Comparison of ENCODE assay signal across 28 cellular contexts in genomic region chr11:123608371-123608770, GRCh38. TPM values are rescaled to one million over a fixed set of nuclear protein-coding genes. Genes with fewer than 3 reads are reported as not detected.
"Had no signal": no experiment of that assay in that cellular context is flagged by ENCODE, and none has a peak within 500 bp of the region (broad histone marks: within the 10 kb centered on the region; RNA-seq: fewer than 3 reads in every experiment).

No MANE protein-coding gene starts in this region.

- H3K36me3 ChIP-seq: pancreas, prostate gland, right atrium auricular region, right lobe of liver, sigmoid colon, thoracic aorta, vagina had no signal

- H3K27ac ChIP-seq: neutrophil, pancreas, prostate gland, right atrium auricular region, right lobe of liver, sigmoid colon, stomach, thoracic aorta, thyroid gland, upper lobe of left lung, vagina had no signal

- H3K4me3 Mint-ChIP-seq: natural killer cell; nephron; neural crest cell; stimulated activated effector memory CD8-positive, alpha-beta T cell treated with anti-CD3 and anti-CD28 coated beads, Interleukin-12 subunit alpha, Interleukin-12 subunit beta, amount 100 ng/mL, for 72 hours; stimulated activated naive B cell treated with anti-CD40 and anti-IgM and Interleukin-4, amounts not matched to agents 10 μg/mL and 1 μg/mL and 100 μg/mL, for 72 hours; stimulated activated naive CD8-positive, alpha-beta T cell treated with anti-CD3 and anti-CD28 coated beads, Interleukin-15, Interleukin-2, amounts not matched to agents 100 ng/mL and 50 ng/mL, for 24 hours had no signal

- H3K4me1 Mint-ChIP-seq: natural killer cell; nephron; neural crest cell; stimulated activated effector memory CD8-positive, alpha-beta T cell treated with anti-CD3 and anti-CD28 coated beads, Interleukin-12 subunit alpha, Interleukin-12 subunit beta, amount 100 ng/mL, for 72 hours had no signal

- H3K4me3 ChIP-seq: pancreas, prostate gland, right atrium auricular region, right lobe of liver, sigmoid colon, stomach, thoracic aorta, thyroid gland, tibial nerve, upper lobe of left lung, vagina had no signal

- H3K9me3 Mint-ChIP-seq: natural killer cell; nephron; neural crest cell; stimulated activated effector memory CD8-positive, alpha-beta T cell treated with anti-CD3 and anti-CD28 coated beads, Interleukin-12 subunit alpha, Interleukin-12 subunit beta, amount 100 ng/mL, for 72 hours; stimulated activated naive B cell treated with anti-CD40 and anti-IgM and Interleukin-4, amounts not matched to agents 10 μg/mL and 1 μg/mL and 100 μg/mL, for 72 hours; stimulated activated naive CD8-positive, alpha-beta T cell treated with anti-CD3 and anti-CD28 coated beads, Interleukin-15, Interleukin-2, amounts not matched to agents 100 ng/mL and 50 ng/mL, for 24 hours had no signal

- H3K27me3 ChIP-seq: neutrophil, pancreas, right atrium auricular region, right lobe of liver, sigmoid colon, stomach, thyroid gland, tibial nerve, upper lobe of left lung, vagina had no signal

- H3K36me3 Mint-ChIP-seq: natural killer cell; stimulated activated naive B cell treated with anti-CD40 and anti-IgM and Interleukin-4, amounts not matched to agents 10 μg/mL and 1 μg/mL and 100 μg/mL, for 72 hours had no signal

- H3K4me1 ChIP-seq: pancreas, prostate gland, right atrium auricular region, right lobe of liver, sigmoid colon, stomach, thyroid gland, tibial nerve, upper lobe of left lung, vagina had no signal

- DNase-seq: natural killer cell; nucleus accumbens; pancreas; retina; right lobe of liver; sigmoid colon; small intestine; stimulated activated CD4-positive, alpha-beta T cell treated with anti-CD3 and anti-CD28 coated beads, Interleukin-15, amount 100 ng/mL, for 24 hours; stimulated activated CD4-positive, alpha-beta T cell treated with anti-CD3 and anti-CD28 coated beads, Interleukin-2, amount 100 ng/mL, for 24 hours; stimulated activated CD4-positive, alpha-beta T cell treated with anti-CD3 and anti-CD28 coated beads, Interleukin-2, amount 100 ng/mL, for 48 hours; stimulated activated CD4-positive, alpha-beta T cell treated with anti-CD3 and anti-CD28 coated beads, Interleukin-4, amount 100 ng/mL, for 24 hours; stimulated activated naive B cell treated with anti-CD40 and anti-IgM and Interleukin-4, amounts not matched to agents 10 μg/mL and 1 μg/mL and 100 μg/mL, for 72 hours; stimulated activated naive CD4-positive, alpha-beta T cell treated with Interleukin-2 at 50 U/mL for 16 hours; stomach; thyroid gland; trophoblast cell; upper lobe of left lung had no signal

- H3K27ac Mint-ChIP-seq: natural killer cell; nephron; stimulated activated effector memory CD8-positive, alpha-beta T cell treated with anti-CD3 and anti-CD28 coated beads, Interleukin-12 subunit alpha, Interleukin-12 subunit beta, amount 100 ng/mL, for 72 hours; stimulated activated naive B cell treated with anti-CD40 and anti-IgM and Interleukin-4, amounts not matched to agents 10 μg/mL and 1 μg/mL and 100 μg/mL, for 72 hours; stimulated activated naive CD8-positive, alpha-beta T cell treated with anti-CD3 and anti-CD28 coated beads, Interleukin-15, Interleukin-2, amounts not matched to agents 100 ng/mL and 50 ng/mL, for 24 hours had no signal

- ATAC-seq: natural killer cell; right lobe of liver; stimulated activated effector memory CD8-positive, alpha-beta T cell treated with anti-CD3 and anti-CD28 coated beads, Interleukin-12 subunit alpha, Interleukin-12 subunit beta, amount 100 ng/mL, for 72 hours; stimulated activated naive B cell treated with anti-CD40 and anti-IgM and Interleukin-4, amounts not matched to agents 10 μg/mL and 1 μg/mL and 100 μg/mL, for 72 hours had no signal

- H3K9me3 ChIP-seq: neutrophil, pancreas, prostate gland, right atrium auricular region, right lobe of liver, sigmoid colon, stomach, thoracic aorta, thyroid gland, tibial nerve, upper lobe of left lung, vagina had no signal

- H3K27me3 Mint-ChIP-seq: stimulated activated naive B cell treated with anti-CD40 and anti-IgM and Interleukin-4, amounts not matched to agents 10 μg/mL and 1 μg/mL and 100 μg/mL, for 72 hours; stimulated activated naive CD8-positive, alpha-beta T cell treated with anti-CD3 and anti-CD28 coated beads, Interleukin-15, Interleukin-2, amounts not matched to agents 100 ng/mL and 50 ng/mL, for 24 hours had no signal

RNA-seq across cellular contexts. Expression of gene SCN3B, which starts 46.1 kb away (rescaled TPM):
- total RNA-seq: natural killer cell, osteocyte had no signal
